ENCODE assay signal across 11 cellular contexts in the genomic region with DNA sequence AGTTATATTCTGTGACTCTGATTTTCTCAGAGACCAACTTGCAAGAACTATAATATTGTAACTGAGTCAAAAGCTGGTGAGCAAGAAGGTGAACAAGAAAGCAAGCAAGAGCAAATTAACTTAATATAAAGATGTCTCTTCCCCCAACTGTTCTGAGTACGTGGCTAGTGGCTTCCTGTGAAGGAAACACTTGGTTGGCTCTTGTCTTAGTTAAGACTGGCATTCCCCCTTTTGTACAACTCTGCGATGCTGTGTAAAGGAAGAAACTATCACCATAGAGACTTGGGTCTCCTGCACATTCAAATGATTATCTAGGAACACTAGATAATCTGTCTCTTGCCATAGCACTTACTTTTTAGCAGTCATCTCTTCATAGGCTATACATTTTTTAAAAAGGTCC. TPM values are rescaled to one million over a fixed set of nuclear protein-coding genes. Genes with fewer than 3 reads are reported as not detected.
DNase-seq lines count a peak whose midpoint lies in the region; ATAC-seq and TF ChIP-seq lines count a peak whose summit lies in the region.
"Had no signal": no experiment of that assay in that cellular context is flagged by ENCODE, and none has a peak within 500 bp of the region (broad histone marks: within the 10 kb centered on the region; RNA-seq: fewer than 3 reads in every experiment).

No MANE protein-coding gene starts in this region.

- in situ Hi-C loops in IMR-90 (cut with MboI; ENCODE audit: low sequenced_read_pairs), result no loop called here

- no peak overlapping the region for H4K5ac ChIP-seq in IMR-90 (ENCODE audit: low read depth, low read length)

- no peak overlapping the region for H2AK5ac ChIP-seq in IMR-90 (ENCODE audit: low read depth, low read length)

- H4K91ac ChIP-seq in IMR-90 (ENCODE audit: insufficient read depth, low read depth, low read length), result no peak overlapping the region

- TF ChIP-seq POLR2A in IMR-90 (IDR thresholded peaks at IDR 0.05; ENCODE audit: low read depth, low read length), result no peak
- no peak for TF ChIP-seq POLR2A in uterus (IDR thresholded peaks at IDR 0.05)

- H3K4me3 ChIP-seq in IMR-90 (ENCODE audit: insufficient read depth, low read depth, low read length) (no peak overlapping the region), uterus (no peak overlapping the region)
- H3K4me3 ChIP-seq: heart right ventricle had no signal

- 100% methylated on average over 1 of the region's 2 CpGs; no CpG with 5 or more reads in 1 of the 2 experiments for WGBS in IMR-90 (ENCODE audit: extremely low coverage in 2 of 2, insufficient read length in 1 of 2), 2 experiments

- TF ChIP-seq CTCF in IMR-90 (conservative IDR thresholded peaks at IDR 0.05; ENCODE audit: low read depth, low read length) (no peak), uterus (IDR thresholded peaks at IDR 0.05) (no peak)

- POLR2A ChIA-PET in IMR-90 (lab: Charles Lee; ENCODE audit: unreplicated experiment), result no interaction called here

- H3K9me3 Mint-ChIP-seq in activated CD8-positive, alpha-beta memory T cell treated with anti-CD3 and anti-CD28 coated beads, Interleukin-2, amount 10 ng/mL, durations not matched to agents 7 days and 5 days (ENCODE audit: low read depth), result no peaks in the 10 kb centered on the region
- H3K9me3 Mint-ChIP-seq in activated naive CD8-positive, alpha-beta T cell (ENCODE audit: low read depth), result no peaks in the 10 kb centered on the region
- H3K9me3 Mint-ChIP-seq in stimulated activated naive B cell treated with anti-CD40 and anti-IgM and Interleukin-4, amounts not matched to agents 10 μg/mL and 1 μg/mL and 100 μg/mL, for 72 hours, result no peaks in the 10 kb centered on the region

- 0 out of 2 replicates have a peak overlapping the region, but pooled peaks have one; percentile 18 for H2BK20ac ChIP-seq in IMR-90 (ENCODE audit: low read depth, low read length)

- no peak overlapping the region for H2AK9ac ChIP-seq in IMR-90 (replicated peaks; ENCODE audit: low read depth, low read length, poor library complexity)

- ATAC-seq in activated CD8-positive, alpha-beta memory T cell treated with anti-CD3 and anti-CD28 coated beads, Interleukin-2, amount 10 ng/mL, durations not matched to agents 7 days and 5 days, result peak; percentile 53
- no peak for ATAC-seq in IMR-90 (ENCODE audit: low read depth)
- ATAC-seq in stimulated activated naive B cell treated with anti-CD40 and anti-IgM and Interleukin-4, amounts not matched to agents 10 μg/mL and 1 μg/mL and 100 μg/mL, for 72 hours (replicated peaks), result peak; percentile 69
- ATAC-seq: heart right ventricle, right cardiac atrium had no signal

- no TSS peak for BruUV-seq in IMR-90 (replicated peaks; lab: Mats Ljungman, UMichigan)

- H3K14ac ChIP-seq in IMR-90 (replicated peaks; ENCODE audit: low read depth, low read length), result no peak overlapping the region

- H3K9me3 ChIP-seq in IMR-90 (ENCODE audit: control insufficient read depth, insufficient read depth, low read length), result no peaks in the 10 kb centered on the region
- no peaks in the 10 kb centered on the region for H3K9me3 ChIP-seq in uterus
- H3K9me3 ChIP-seq: heart right ventricle had no signal

- H2AFZ ChIP-seq in IMR-90 (replicated peaks; ENCODE audit: low read length, poor library complexity), result no peak overlapping the region

- H3K4me1 ChIP-seq in IMR-90 (ENCODE audit: control insufficient read depth, insufficient read depth, low read length) (peaks cover 9% of the 10 kb centered on the region), uterus (peaks cover 0 to 4% of the 10 kb centered on the region in 2 donors)

- no peak overlapping the region for H3K9ac ChIP-seq in IMR-90 (ENCODE audit: low read depth, low read length)

- intact Hi-C loops in IMR-90 (cut with micrococcal nuclease), result no loop called here
- intact Hi-C loops in uterus (cut with DNase I; ENCODE audit: low total_unique reads), result no loop called here

- H2BK120ac ChIP-seq in IMR-90 (ENCODE audit: low read depth, low read length), result no peak overlapping the region

- peaks cover 9% of the 10 kb centered on the region for H3K9me1 ChIP-seq in IMR-90 (ENCODE audit: insufficient read depth, low read length)

- peak overlapping the region; percentile 86 for H3K27ac Mint-ChIP-seq in activated CD8-positive, alpha-beta memory T cell treated with anti-CD3 and anti-CD28 coated beads, Interleukin-2, amount 10 ng/mL, durations not matched to agents 7 days and 5 days
- peak overlapping the region; percentile 84 for H3K27ac Mint-ChIP-seq in activated naive CD8-positive, alpha-beta T cell
- H3K27ac Mint-ChIP-seq in stimulated activated naive B cell treated with anti-CD40 and anti-IgM and Interleukin-4, amounts not matched to agents 10 μg/mL and 1 μg/mL and 100 μg/mL, for 72 hours, result peak overlapping the region; percentile 89

- no peaks in the 10 kb centered on the region for H3K27me3 Mint-ChIP-seq in activated CD8-positive, alpha-beta memory T cell treated with anti-CD3 and anti-CD28 coated beads, Interleukin-2, amount 10 ng/mL, durations not matched to agents 7 days and 5 days
- no peaks in the 10 kb centered on the region for H3K27me3 Mint-ChIP-seq in activated naive CD8-positive, alpha-beta T cell
- no peaks in the 10 kb centered on the region for H3K27me3 Mint-ChIP-seq in stimulated activated naive B cell treated with anti-CD40 and anti-IgM and Interleukin-4, amounts not matched to agents 10 μg/mL and 1 μg/mL and 100 μg/mL, for 72 hours

- CTCF ChIA-PET in activated CD8-positive, alpha-beta memory T cell treated with anti-CD3 and anti-CD28 coated beads, Interleukin-2, amount 10 ng/mL, durations not matched to agents 7 days and 5 days (lab: Charles Lee), result interaction anchor here (0.9 to 1.9 kb wide), 3 partner anchors 8 to 112 kb away, joined by 3 to 5 read pairs (median 3); no protein-coding TSS in a partner anchor
- CTCF ChIA-PET in IMR-90 (lab: Yijun Ruan, JAX), result no interaction called here

- peaks cover 74% of the 10 kb centered on the region for H3K4me1 Mint-ChIP-seq in activated CD8-positive, alpha-beta memory T cell treated with anti-CD3 and anti-CD28 coated beads, Interleukin-2, amount 10 ng/mL, durations not matched to agents 7 days and 5 days
- H3K4me1 Mint-ChIP-seq in activated naive CD8-positive, alpha-beta T cell (ENCODE audit: low read depth), result peaks cover 80% of the 10 kb centered on the region
- peaks cover 53 to 82% of the 10 kb centered on the region in 2 donors for H3K4me1 Mint-ChIP-seq in stimulated activated naive B cell treated with anti-CD40 and anti-IgM and Interleukin-4, amounts not matched to agents 10 μg/mL and 1 μg/mL and 100 μg/mL, for 72 hours

- peak overlapping the region; percentile 48; the same call in 2 of the 3 replicates for H2BK15ac ChIP-seq in IMR-90 (ENCODE audit: low read depth, low read length)

- H3K79me1 ChIP-seq in IMR-90 (ENCODE audit: low read depth in 1 of 2, low read length in 2 of 2), result no peaks in the 10 kb centered on the region

- no peak for TF ChIP-seq RAD21 in IMR-90 (IDR thresholded peaks at IDR 0.05; ENCODE audit: low read length)

- no peak overlapping the region for H3K4me2 ChIP-seq in IMR-90 (ENCODE audit: low read depth, low read length)

- H3K27me3 ChIP-seq in IMR-90 (ENCODE audit: control insufficient read depth, insufficient read depth, low read length) (no peaks in the 10 kb centered on the region), uterus (no peaks in the 10 kb centered on the region)
- H3K27me3 ChIP-seq: heart right ventricle had no signal

- dilution Hi-C loops in IMR-90 (cut with HindIII; ENCODE audit: low sequenced_read_pairs, unreplicated experiment), result no loop called here

- no peak overlapping the region for H3K27ac ChIP-seq in IMR-90 (ENCODE audit: insufficient read depth, low read length)
- H3K27ac ChIP-seq in uterus, result no peak overlapping the region

- peaks cover 1% of the 10 kb centered on the region for H3K36me3 Mint-ChIP-seq in activated CD8-positive, alpha-beta memory T cell treated with anti-CD3 and anti-CD28 coated beads, Interleukin-2, amount 10 ng/mL, durations not matched to agents 7 days and 5 days
- H3K36me3 Mint-ChIP-seq in activated naive CD8-positive, alpha-beta T cell, result peaks cover 5% of the 10 kb centered on the region
- H3K36me3 Mint-ChIP-seq in stimulated activated naive B cell treated with anti-CD40 and anti-IgM and Interleukin-4, amounts not matched to agents 10 μg/mL and 1 μg/mL and 100 μg/mL, for 72 hours, result peaks cover 2 to 10% of the 10 kb centered on the region in 2 donors

- H4K8ac ChIP-seq in IMR-90 (ENCODE audit: low read depth in 2 of 2, low read length in 2 of 2), result no peak overlapping the region

- no peak for DNase-seq in activated CD8-positive, alpha-beta memory T cell treated with anti-CD3 and anti-CD28 coated beads, Interleukin-2, amount 10 ng/mL, durations not matched to agents 7 days and 5 days
- DNase-seq in activated CD8-positive, alpha-beta memory T cell treated with anti-CD3 and anti-CD28 coated beads for 24 hours, result no peak
- DNase-seq in IMR-90 (no peak), NCI-H526 (lab: John Stamatoyannopoulos, UW) (no peak), iPS-NIHi7 (ENCODE audit: extremely low spot score) (no peak), uterus (no peak)
- DNase-seq in stimulated activated naive B cell treated with anti-CD40 and anti-IgM and Interleukin-4, amounts not matched to agents 10 μg/mL and 1 μg/mL and 100 μg/mL, for 72 hours, result no peak
- DNase-seq: heart right ventricle, right cardiac atrium, T-helper 9 cell had no signal

- H4K20me1 ChIP-seq in IMR-90 (ENCODE audit: insufficient read depth, low read length), result no peaks in the 10 kb centered on the region

- H3K4ac ChIP-seq in IMR-90 (ENCODE audit: low read depth, low read length), result no peak overlapping the region

- H3K36me3 ChIP-seq in IMR-90 (ENCODE audit: control insufficient read depth, insufficient read depth, low read length), result no peaks in the 10 kb centered on the region
- no peaks in the 10 kb centered on the region for H3K36me3 ChIP-seq in uterus
- H3K36me3 ChIP-seq: heart right ventricle had no signal

- H3K23ac ChIP-seq in IMR-90 (ENCODE audit: low read depth, low read length), result no peak overlapping the region

- no peak overlapping the region for H3K56ac ChIP-seq in IMR-90 (ENCODE audit: extremely low read depth, insufficient read depth, low read length)

- H2BK5ac ChIP-seq in IMR-90 (ENCODE audit: low read depth, low read length, poor library complexity, severe bottlenecking), result no peak overlapping the region

- peak overlapping the region; percentile 18; the same call in 1 of the 2 replicates for H3K18ac ChIP-seq in IMR-90 (ENCODE audit: low read depth, low read length)

- peak overlapping the region; percentile 10 for H3K4me3 Mint-ChIP-seq in activated CD8-positive, alpha-beta memory T cell treated with anti-CD3 and anti-CD28 coated beads, Interleukin-2, amount 10 ng/mL, durations not matched to agents 7 days and 5 days
- peak overlapping the region; percentile 56 for H3K4me3 Mint-ChIP-seq in activated naive CD8-positive, alpha-beta T cell
- peak overlapping the region in 1 of 2 donors; percentile 27 for H3K4me3 Mint-ChIP-seq in stimulated activated naive B cell treated with anti-CD40 and anti-IgM and Interleukin-4, amounts not matched to agents 10 μg/mL and 1 μg/mL and 100 μg/mL, for 72 hours

RNA-seq across cellular contexts. Expression of gene TNFAIP3, which starts 47.3 kb away (rescaled TPM):
- 100 to 1,000 TPM in 1 of 2 experiments, 10 to 100 TPM in 1; 86.7 to 225 TPM for total RNA-seq in activated CD8-positive, alpha-beta memory T cell treated with anti-CD3 and anti-CD28 coated beads, Interleukin-2, amount 10 ng/mL, durations not matched to agents 7 days and 5 days
- total RNA-seq in IMR-90 (2012; rRNA removed) (4.4 and 5.0 TPM in 2 replicates), uterus (10 to 100 TPM; 14.4 to 36.2 (median 19.6) TPM)
- polyA plus RNA-seq in IMR-90 (2012; rRNA removed), result 12.6 and 14.2 TPM in 2 replicates
- 3.5 and 6.8 TPM in 2 replicates for polyA plus RNA-seq in IMR-90 (2012; cell fraction: cytosol; rRNA removed)
- polyA plus RNA-seq in IMR-90 (2012; cell fraction: nucleus; rRNA removed; ENCODE audit: low replicate concordance), result 29.5 and 108 TPM in 2 replicates
